ENCODE assay signal across 11 cellular contexts in genomic region chr15:95669146-95669922, GRCh38.
DNase-seq lines count a peak whose midpoint lies in the region; ATAC-seq, FAIRE-seq and TF ChIP-seq lines count a peak whose summit lies in the region.
"Had no signal": no experiment of that assay in that cellular context is flagged by ENCODE, and none has a peak within 500 bp of the region (broad histone marks: within the 10 kb centered on the region; RNA-seq: fewer than 3 reads in every experiment).

No MANE protein-coding gene starts in this region.

- peak overlapping the region; percentile 61 for H3K9ac ChIP-seq in GM12878 (ENCODE audit: control insufficient read depth, insufficient read depth, low read length)

- H3K9me3 ChIP-seq in GM12878 (replicated peaks; ENCODE audit: control insufficient read depth, insufficient read depth, low read length) (no peaks in the 10 kb centered on the region), left lung (no peaks in the 10 kb centered on the region)

- H3K79me2 ChIP-seq in GM12878 (ENCODE audit: control insufficient read depth, insufficient read depth, low read length) = no peaks in the 10 kb centered on the region

- H3K36me3 Mint-ChIP-seq in nephron progenitor cell (ENCODE audit: low read depth) = no peaks in the 10 kb centered on the region

- H3K27me3 Mint-ChIP-seq in nephron progenitor cell (ENCODE audit: low read depth, poor library complexity) = no peaks in the 10 kb centered on the region

- no peak for TF ChIP-seq POLR2A in GM12878 (IDR thresholded peaks at IDR 0.05; ENCODE audit: low read depth, low read length)

- peak; percentile 20 for DNase-seq in GM13977 (ENCODE audit: low spot score)
- DNase-seq in GM12878 (ENCODE audit: low read depth, low spot score) = peak; percentile 35
- peak; percentile 25 for DNase-seq in nephron progenitor cell
- no peak for DNase-seq in NCI-H2107 treated with DMSO at 0.1 percent for 48 hours (lab: John Stamatoyannopoulos, UW; ENCODE audit: unreplicated experiment)
- no peak for DNase-seq in left lung
- no peak for DNase-seq in foreskin fibroblast
- DNase-seq in NCI-H2171 treated with DMSO at 0.1 percent for 48 hours (lab: John Stamatoyannopoulos, UW) = no peak
- DNase-seq: activated naive CD4-positive, alpha-beta T cell treated with anti-CD3 and anti-CD28 coated beads, Interleukin-2, amount 50 U/mL, for 16 hours; SIG-M5 had no signal

- no peaks in the 10 kb centered on the region for H3K36me3 ChIP-seq in GM12878 (ENCODE audit: control insufficient read depth in 2 of 2, insufficient read depth in 2 of 2, low read length in 1 of 2)
- no peaks in the 10 kb centered on the region for H3K36me3 ChIP-seq in left lung

- TF ChIP-seq CTCF in GM13977 (IDR thresholded peaks at IDR 0.05; ENCODE audit: extremely low read depth, insufficient read depth, missing control alignments) = no peak
- no peak for TF ChIP-seq CTCF in GM12878 (IDR thresholded peaks at IDR 0.05 in 2 of 3, conservative IDR thresholded peaks at IDR 0.05 in 1 of 3; ENCODE audit: control insufficient read depth in 2 of 3, extremely low read depth in 1 of 3, insufficient read depth in 1 of 3, low read depth in 3 of 3, low read length in 3 of 3)
- TF ChIP-seq CTCF in nephron progenitor cell (IDR thresholded peaks at IDR 0.05) = no peak
- no peak for TF ChIP-seq CTCF in left lung (IDR thresholded peaks at IDR 0.05)
- TF ChIP-seq CTCF in foreskin fibroblast (IDR thresholded peaks at IDR 0.05; ENCODE audit: low read depth, low read length) = no peak

- no peak for TF ChIP-seq EP300 in GM12878 (IDR thresholded peaks at IDR 0.05; ENCODE audit: borderline replicate concordance in 1 of 2, control insufficient read depth in 1 of 2, low read depth in 2 of 2, low read length in 2 of 2)

- in situ Hi-C loops in GM13977 (cut with MboI; ENCODE audit: low pct_unique_long_range_greater_than_20kb, low sequenced_read_pairs, unreplicated experiment) = no loop called here
- in situ Hi-C loops in GM12878 (cut with MboI) = no loop called here

- H3K27me3 ChIP-seq in GM12878 (replicated peaks in 1 of 2; ENCODE audit: control insufficient read depth in 2 of 2, insufficient read depth in 2 of 2, low read length in 1 of 2) = no peaks in the 10 kb centered on the region
- no peaks in the 10 kb centered on the region for H3K27me3 ChIP-seq in left lung

- peaks cover 70% of the 10 kb centered on the region for H3K4me1 Mint-ChIP-seq in nephron progenitor cell

- ATAC-seq in HG02678 (IDR thresholded peaks at IDR 0.05; ENCODE audit: unreplicated experiment) = peak; percentile 65
- peak; percentile 88 for ATAC-seq in GM12878
- no peak for ATAC-seq in left lung

- peak overlapping the region; percentile 71 for H2AFZ ChIP-seq in GM12878 (ENCODE audit: control insufficient read depth, low read depth, low read length)

- FAIRE-seq in GM12878 (lab: Jason Lieb, UNC) = no peak
- FAIRE-seq: islet of Langerhans had no signal

- peak overlapping the region; percentile 9 for H3K4me3 Mint-ChIP-seq in nephron progenitor cell

- BruUV-seq in GM12878 (replicated peaks; lab: Mats Ljungman, UMichigan) = TSS peak; percentile 88

- H3K4me1 ChIP-seq in GM12878 (ENCODE audit: control insufficient read depth, insufficient read depth, low read length) (no peaks in the 10 kb centered on the region), left lung (no peaks in the 10 kb centered on the region)

- TF ChIP-seq RAD21 in GM12878 (IDR thresholded peaks at IDR 0.05; ENCODE audit: insufficient read depth, low read depth, low read length) = no peak

- H3K9me3 Mint-ChIP-seq in nephron progenitor cell = no peaks in the 10 kb centered on the region

- H3K27ac ChIP-seq in GM12878 (ENCODE audit: control insufficient read depth, insufficient read depth) = peak overlapping the region; percentile 28
- H3K27ac ChIP-seq in left lung = peak overlapping the region in 1 of 2 donors; percentile 21

- H3K4me3 ChIP-seq in GM12878 (peak overlapping the region; percentile 4; the same call in 1 of the 2 replicates), left lung (no peak overlapping the region), foreskin fibroblast (ENCODE audit: low read depth in 1 of 2, low read length in 2 of 2) (peak overlapping the region in 1 of 2 donors; percentile 38)

- CTCF ChIA-PET in GM12878 (lab: Yijun Ruan, JAX) = interaction anchor here (0.7 to 0.9 kb wide), 3 partner anchors 13 to 73 kb away, joined by 3 to 4 read pairs (median 3); no protein-coding TSS in a partner anchor

- peak overlapping the region; percentile 86 for H3K27ac Mint-ChIP-seq in nephron progenitor cell

- RAD21 ChIA-PET in GM12878 (lab: Charles Lee; ENCODE audit: unreplicated experiment) = interaction anchor here (1.2 kb wide), 1 partner anchor 383 kb away, joined by 5 read pairs; no protein-coding TSS in a partner anchor

- SMC1A ChIA-PET in GM12878 (lab: Charles Lee; ENCODE audit: uncharacterized antibody, unreplicated experiment) = interaction anchor here (0.8 to 2.9 kb wide), 6 partner anchors 12 to 201 kb away, joined by 3 to 11 read pairs (median 4); no protein-coding TSS in a partner anchor

- POLR2A ChIA-PET in GM12878 (lab: Charles Lee) = interaction anchor here (0.8 kb wide), 1 partner anchor 23 kb away, joined by 3 read pairs; no protein-coding TSS in a partner anchor

- WGBS in GM12878 (ENCODE audit: insufficient coverage, insufficient replicate concordance, low lambda C conversion rate, missing lambda C conversion rate) = 14% methylated on average over 10 of the region's 10 CpGs

- intact Hi-C loops in GM12878 (cut with micrococcal nuclease; ENCODE audit: unreplicated experiment) (no loop called here), left lung (cut with DNase I) (no loop called here)

- H4K20me1 ChIP-seq in GM12878 (ENCODE audit: control insufficient read depth, insufficient read depth) = no peaks in the 10 kb centered on the region

- H3K4me2 ChIP-seq in GM12878 (ENCODE audit: control insufficient read depth, insufficient read depth) = peak overlapping the region; percentile 80

TF ChIP-seq in GM12878, 131 proteins besides CTCF, POLR2A, EP300 and RAD21 (continues in another document):
- TF ChIP-seq LARP7 (IDR thresholded peaks at IDR 0.05) (0 out of 2 replicates have a peak, but pooled peaks have one; percentile 33), GABPA (IDR thresholded peaks at IDR 0.05; ENCODE audit: low read depth) (no peak), MLLT1 (IDR thresholded peaks at IDR 0.05) (peak; percentile 80; the same call in 1 of the 2 replicates), BRCA1 (IDR thresholded peaks at IDR 0.05; ENCODE audit: low read depth, low read length) (no peak), CHD2 (IDR thresholded peaks at IDR 0.05; ENCODE audit: borderline replicate concordance, low read depth, low read length) (no peak), ZNF274 (IDR thresholded peaks at IDR 0.05; ENCODE audit: insufficient read depth, insufficient read length) (no peak), ZNF24 (IDR thresholded peaks at IDR 0.05) (no peak), ZBTB4 (CRISPR knock-in tag; IDR thresholded peaks at IDR 0.05) (0 out of 2 replicates have a peak, but pooled peaks have one; percentile 31), ASH2L (IDR thresholded peaks at IDR 0.05; ENCODE audit: borderline replicate concordance, low read depth) (no peak)

Comparison
In these comparisons a context has a peak if more than half of its experiments do, and no peak if none do; other contexts are left out.
1. DNase-seq: peak in GM13977 (single experiment), GM12878 (single experiment) and nephron progenitor cell (single experiment); none in NCI-H2107 treated with DMSO at 0.1 percent for 48 hours (single experiment), left lung (0 of 2), foreskin fibroblast (0 of 2) and NCI-H2171 treated with DMSO at 0.1 percent for 48 hours (single experiment).